ENCODE assay signal across 11 cellular contexts in the genomic region with DNA sequence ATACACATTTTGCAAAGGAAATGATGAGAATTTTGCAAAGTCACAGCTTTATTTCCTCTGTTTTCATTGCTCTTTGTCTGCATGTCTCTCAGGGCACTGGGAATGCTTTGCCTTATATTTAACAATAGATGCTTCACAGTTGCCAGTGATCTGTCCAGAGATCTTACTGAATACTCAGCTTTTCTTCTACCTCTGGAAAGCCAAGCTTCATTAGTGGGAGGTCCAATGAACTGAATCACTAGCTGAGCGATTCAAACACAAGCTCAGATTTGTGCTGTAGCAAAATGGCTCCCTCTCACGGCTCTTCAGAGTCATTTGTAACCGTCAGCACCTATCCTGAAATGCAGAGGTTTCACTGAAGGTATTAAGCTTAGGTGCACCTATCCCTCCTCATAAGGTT.
DNase-seq lines count a peak whose midpoint lies in the region; ATAC-seq, FAIRE-seq and TF ChIP-seq lines count a peak whose summit lies in the region.
"Had no signal": no experiment of that assay in that cellular context is flagged by ENCODE, and none has a peak within 500 bp of the region (broad histone marks: within the 10 kb centered on the region; RNA-seq: fewer than 3 reads in every experiment).

No MANE protein-coding gene starts in this region.

- no peak overlapping the region for H3K27ac Mint-ChIP-seq in stimulated activated naive CD8-positive, alpha-beta T cell treated with anti-CD3 and anti-CD28 coated beads, Interleukin-15, amount 100 ng/mL, for 72 hours
- H3K27ac Mint-ChIP-seq: activated naive CD8-positive, alpha-beta T cell treated with anti-CD3 and anti-CD28 coated beads for 36 hours had no signal

- H3K36me3 ChIP-seq in bronchial epithelial cell (ENCODE audit: control insufficient read depth, insufficient read depth, low read length) = no peaks in the 10 kb centered on the region

- no peak for FAIRE-seq in bronchial epithelial cell (lab: Jason Lieb, UNC)

- peaks cover 1% of the 10 kb centered on the region for H3K27me3 Mint-ChIP-seq in stimulated activated naive CD8-positive, alpha-beta T cell treated with anti-CD3 and anti-CD28 coated beads, Interleukin-15, amount 100 ng/mL, for 72 hours

- H3K27me3 ChIP-seq in bronchial epithelial cell (ENCODE audit: control insufficient read depth, insufficient read depth, low read length) = no peaks in the 10 kb centered on the region

- H3K4me3 Mint-ChIP-seq in stimulated activated naive CD8-positive, alpha-beta T cell treated with anti-CD3 and anti-CD28 coated beads, Interleukin-15, amount 100 ng/mL, for 72 hours = no peak overlapping the region
- H3K4me3 Mint-ChIP-seq: activated naive CD8-positive, alpha-beta T cell treated with anti-CD3 and anti-CD28 coated beads for 36 hours had no signal

- no peaks in the 10 kb centered on the region for H3K9me3 Mint-ChIP-seq in stimulated activated naive CD8-positive, alpha-beta T cell treated with anti-CD3 and anti-CD28 coated beads, Interleukin-15, amount 100 ng/mL, for 72 hours
- H3K9me3 Mint-ChIP-seq: activated naive CD8-positive, alpha-beta T cell treated with anti-CD3 and anti-CD28 coated beads for 36 hours had no signal

- DNase-seq in COLO829 (ENCODE audit: low spot score) = peak; percentile 56
- DNase-seq in NCI-H1436 (lab: John Stamatoyannopoulos, UW) = peak; percentile 45
- peak; percentile 74 for DNase-seq in bronchial epithelial cell (ENCODE audit: low read depth)
- peak; percentile 81 for DNase-seq in lung microvascular endothelial cell (ENCODE audit: low read depth in 2 of 2)
- no peak for DNase-seq in NOMO-1 treated with DMSO at 0.1 percent for 48 hours (lab: John Stamatoyannopoulos, UW; ENCODE audit: unreplicated experiment)
- no peak for DNase-seq in NCI-H774 (lab: John Stamatoyannopoulos, UW)
- DNase-seq in stimulated activated naive CD8-positive, alpha-beta T cell treated with anti-CD3 and anti-CD28 coated beads, Interleukin-15, amount 100 ng/mL, for 72 hours = no peak
- DNase-seq: activated naive CD8-positive, alpha-beta T cell treated with anti-CD3 and anti-CD28 coated beads for 36 hours; MM.1S; stimulated activated CD4-positive, alpha-beta T cell treated with anti-CD3 and anti-CD28 coated beads, Interleukin-12 subunit alpha, Interleukin-12 subunit beta, amount 100 ng/mL, for 4 hours had no signal

- H3K4me1 Mint-ChIP-seq in stimulated activated naive CD8-positive, alpha-beta T cell treated with anti-CD3 and anti-CD28 coated beads, Interleukin-15, amount 100 ng/mL, for 72 hours = no peaks in the 10 kb centered on the region
- H3K4me1 Mint-ChIP-seq: activated naive CD8-positive, alpha-beta T cell treated with anti-CD3 and anti-CD28 coated beads for 36 hours had no signal

- no peak overlapping the region for H3K4me3 ChIP-seq in bronchial epithelial cell (ENCODE audit: low read depth, low read length)

- ATAC-seq in stimulated activated naive CD8-positive, alpha-beta T cell treated with anti-CD3 and anti-CD28 coated beads, Interleukin-15, amount 100 ng/mL, for 72 hours = no peak
- no peak for ATAC-seq in HG02610 (IDR thresholded peaks at IDR 0.05; ENCODE audit: unreplicated experiment)

- TF ChIP-seq CTCF in bronchial epithelial cell (IDR thresholded peaks at IDR 0.05; ENCODE audit: insufficient read depth, low read length, severe bottlenecking) = peak; percentile 55

Comparison
In these comparisons a context has a peak if more than half of its experiments do, and no peak if none do; other contexts are left out.
1. DNase-seq: peak in COLO829 (single experiment), NCI-H1436 (single experiment), bronchial epithelial cell (single experiment) and lung microvascular endothelial cell (2 of 2); none in NOMO-1 treated with DMSO at 0.1 percent for 48 hours (single experiment), NCI-H774 (single experiment) and stimulated activated naive CD8-positive, alpha-beta T cell treated with anti-CD3 and anti-CD28 coated beads, Interleukin-15, amount 100 ng/mL, for 72 hours (0 of 2).